1 cellular context compared by ENCODE assay signal in the genomic region with DNA sequence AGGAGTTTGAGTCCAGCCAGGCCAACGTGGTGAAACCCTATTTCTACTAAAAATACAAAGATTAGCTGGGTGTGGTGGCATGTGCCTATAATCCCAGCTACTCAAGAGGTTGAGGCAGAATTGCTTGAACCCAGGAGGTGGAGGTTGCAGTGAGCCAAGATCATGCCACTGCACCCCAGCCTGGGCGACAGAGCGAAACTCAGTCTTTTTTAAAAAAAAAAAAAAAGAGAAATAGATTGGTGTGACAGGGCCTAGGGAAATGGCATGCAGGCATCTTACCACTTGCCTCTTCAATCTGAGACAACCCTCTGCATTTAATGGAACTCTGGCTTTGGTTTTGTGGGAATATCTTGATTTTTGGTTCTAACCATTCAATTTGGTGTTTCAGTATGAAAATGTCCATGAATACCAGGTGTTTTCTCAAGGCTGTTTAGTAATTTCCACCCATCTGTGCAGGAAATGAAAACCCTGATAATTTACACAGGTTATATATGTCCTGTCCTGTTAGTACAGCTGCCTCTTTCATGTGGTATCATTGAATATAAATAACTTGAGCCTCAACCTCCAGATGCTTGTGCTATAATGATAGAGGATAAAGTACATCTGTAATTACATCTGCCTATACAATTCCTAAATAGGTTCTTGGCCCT.
TF ChIP-seq lines count a peak whose summit lies in the region.

No MANE protein-coding gene starts in this region.

TF ChIP-seq in GM12878, 131 proteins besides CTCF, POLR2A, EP300 and RAD21 (continues in another document):
- TF ChIP-seq IKZF1 (conservative IDR thresholded peaks at IDR 0.05) (peak; percentile 76), ZNF24 (IDR thresholded peaks at IDR 0.05) (peak; percentile 27; the same call in 1 of the 2 replicates), WRNIP1 (IDR thresholded peaks at IDR 0.05; ENCODE audit: borderline replicate concordance, low read depth, low read length) (no peak), POLR2AphosphoS2 (IDR thresholded peaks at IDR 0.05; ENCODE audit: low read depth, low read length) (no peak; the same call in 1 of the 2 replicates), RUNX3 (IDR thresholded peaks at IDR 0.05; ENCODE audit: low read length) (peak; percentile 98), POU2F2 (IDR thresholded peaks at IDR 0.05; ENCODE audit: borderline replicate concordance, low read depth, low read length) (0 out of 3 replicates have a peak, but pooled peaks have one; percentile 13), BACH1 (IDR thresholded peaks at IDR 0.05; ENCODE audit: borderline replicate concordance) (no peak), NFIC (IDR thresholded peaks at IDR 0.05; ENCODE audit: low read depth, low read length) (peak; percentile 98), IRF4 (IDR thresholded peaks at IDR 0.05; ENCODE audit: low read depth, low read length) (peak; percentile 68; the same call in 1 of the 2 replicates), TBL1XR1 (IDR thresholded peaks at IDR 0.05; ENCODE audit: low read depth, low read length) (peak; percentile 57), ZNF217 (IDR thresholded peaks at IDR 0.05) (peak; percentile 82; the same call in 1 of the 2 replicates), CBFB (IDR thresholded peaks at IDR 0.05; ENCODE audit: low read depth) (peak; percentile 76), NR2F1 (conservative IDR thresholded peaks at IDR 0.05) (peak; percentile 59; the same call in 1 of the 2 replicates), CREM (IDR thresholded peaks at IDR 0.05; ENCODE audit: low read depth) (peak; percentile 87), FOS (IDR thresholded peaks at IDR 0.05; ENCODE audit: borderline replicate concordance, extremely low read depth, insufficient read length) (no peak), BRCA1 (IDR thresholded peaks at IDR 0.05; ENCODE audit: low read depth, low read length) (no peak), STAT3 (IDR thresholded peaks at IDR 0.05; ENCODE audit: low read depth, low read length) (0 out of 2 replicates have a peak, but pooled peaks have one; percentile 21), PML (IDR thresholded peaks at IDR 0.05; ENCODE audit: low read length) (peak; percentile 75), TCF3 (IDR thresholded peaks at IDR 0.05; ENCODE audit: borderline replicate concordance, insufficient read depth, low read depth, low read length) (peak; percentile 88), TCF12 (IDR thresholded peaks at IDR 0.05; ENCODE audit: low read depth, low read length) (peak; percentile 94), MEF2B (IDR thresholded peaks at IDR 0.05; ENCODE audit: partially characterized antibody, poor library complexity, severe bottlenecking) (peak; percentile 79), HDAC2 (IDR thresholded peaks at IDR 0.05) (no peak), MTA3 (IDR thresholded peaks at IDR 0.05; ENCODE audit: borderline replicate concordance, low read length) (peak; percentile 82), FOXM1 (IDR thresholded peaks at IDR 0.05; ENCODE audit: low read depth, low read length) (peak; percentile 97), ATF7 (IDR thresholded peaks at IDR 0.05; ENCODE audit: low read depth) (0 out of 2 replicates have a peak, but pooled peaks have one; percentile 17), ZBED1 (IDR thresholded peaks at IDR 0.05; ENCODE audit: borderline replicate concordance) (peak; percentile 88; the same call in 1 of the 2 replicates), JUNB (IDR thresholded peaks at IDR 0.05) (peak; percentile 93), ETV6 (conservative IDR thresholded peaks at IDR 0.05 in 1 of 2, IDR thresholded peaks at IDR 0.05 in 1 of 2; ENCODE audit: borderline replicate concordance in 1 of 2, low read depth in 1 of 2) (peak in 1 of 2 experiments; percentile 94; a peak in 2 of 4 replicates), DPF2 (IDR thresholded peaks at IDR 0.05) (peak; percentile 78), EED (IDR thresholded peaks at IDR 0.05; ENCODE audit: low read depth) (peak; percentile 73), CREB1 (IDR thresholded peaks at IDR 0.05; ENCODE audit: low read depth) (0 out of 2 replicates have a peak, but pooled peaks have one; percentile 27), TCF7 (IDR thresholded peaks at IDR 0.05; ENCODE audit: borderline replicate concordance) (peak; percentile 100), MTA2 (IDR thresholded peaks at IDR 0.05; ENCODE audit: low read depth) (peak; percentile 89), BCL11A (IDR thresholded peaks at IDR 0.05; ENCODE audit: low read depth, low read length) (peak; percentile 84), NFYA (IDR thresholded peaks at IDR 0.05; ENCODE audit: borderline replicate concordance, low read depth, low read length) (no peak)
- TF ChIP-seq, protein P1, sequence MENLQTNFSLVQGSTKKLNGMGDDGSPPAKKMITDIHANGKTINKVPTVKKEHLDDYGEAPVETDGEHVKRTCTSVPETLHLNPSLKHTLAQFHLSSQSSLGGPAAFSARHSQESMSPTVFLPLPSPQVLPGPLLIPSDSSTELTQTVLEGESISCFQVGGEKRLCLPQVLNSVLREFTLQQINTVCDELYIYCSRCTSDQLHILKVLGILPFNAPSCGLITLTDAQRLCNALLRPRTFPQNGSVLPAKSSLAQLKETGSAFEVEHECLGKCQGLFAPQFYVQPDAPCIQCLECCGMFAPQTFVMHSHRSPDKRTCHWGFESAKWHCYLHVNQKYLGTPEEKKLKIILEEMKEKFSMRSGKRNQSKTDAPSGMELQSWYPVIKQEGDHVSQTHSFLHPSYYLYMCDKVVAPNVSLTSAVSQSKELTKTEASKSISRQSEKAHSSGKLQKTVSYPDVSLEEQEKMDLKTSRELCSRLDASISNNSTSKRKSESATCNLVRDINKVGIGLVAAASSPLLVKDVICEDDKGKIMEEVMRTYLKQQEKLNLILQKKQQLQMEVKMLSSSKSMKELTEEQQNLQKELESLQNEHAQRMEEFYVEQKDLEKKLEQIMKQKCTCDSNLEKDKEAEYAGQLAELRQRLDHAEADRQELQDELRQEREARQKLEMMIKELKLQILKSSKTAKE (IDR thresholded peaks at IDR 0.05; ENCODE audit: low read depth, poor library complexity, severe bottlenecking), result peak; percentile 50
- TF ChIP-seq, protein P2, sequence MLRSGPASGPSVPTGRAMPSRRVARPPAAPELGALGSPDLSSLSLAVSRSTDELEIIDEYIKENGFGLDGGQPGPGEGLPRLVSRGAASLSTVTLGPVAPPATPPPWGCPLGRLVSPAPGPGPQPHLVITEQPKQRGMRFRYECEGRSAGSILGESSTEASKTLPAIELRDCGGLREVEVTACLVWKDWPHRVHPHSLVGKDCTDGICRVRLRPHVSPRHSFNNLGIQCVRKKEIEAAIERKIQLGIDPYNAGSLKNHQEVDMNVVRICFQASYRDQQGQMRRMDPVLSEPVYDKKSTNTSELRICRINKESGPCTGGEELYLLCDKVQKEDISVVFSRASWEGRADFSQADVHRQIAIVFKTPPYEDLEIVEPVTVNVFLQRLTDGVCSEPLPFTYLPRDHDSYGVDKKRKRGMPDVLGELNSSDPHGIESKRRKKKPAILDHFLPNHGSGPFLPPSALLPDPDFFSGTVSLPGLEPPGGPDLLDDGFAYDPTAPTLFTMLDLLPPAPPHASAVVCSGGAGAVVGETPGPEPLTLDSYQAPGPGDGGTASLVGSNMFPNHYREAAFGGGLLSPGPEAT (IDR thresholded peaks at IDR 0.05; ENCODE audit: low read depth), result peak; percentile 44; the same call in 1 of the 2 replicates
- TF ChIP-seq, protein P3, sequence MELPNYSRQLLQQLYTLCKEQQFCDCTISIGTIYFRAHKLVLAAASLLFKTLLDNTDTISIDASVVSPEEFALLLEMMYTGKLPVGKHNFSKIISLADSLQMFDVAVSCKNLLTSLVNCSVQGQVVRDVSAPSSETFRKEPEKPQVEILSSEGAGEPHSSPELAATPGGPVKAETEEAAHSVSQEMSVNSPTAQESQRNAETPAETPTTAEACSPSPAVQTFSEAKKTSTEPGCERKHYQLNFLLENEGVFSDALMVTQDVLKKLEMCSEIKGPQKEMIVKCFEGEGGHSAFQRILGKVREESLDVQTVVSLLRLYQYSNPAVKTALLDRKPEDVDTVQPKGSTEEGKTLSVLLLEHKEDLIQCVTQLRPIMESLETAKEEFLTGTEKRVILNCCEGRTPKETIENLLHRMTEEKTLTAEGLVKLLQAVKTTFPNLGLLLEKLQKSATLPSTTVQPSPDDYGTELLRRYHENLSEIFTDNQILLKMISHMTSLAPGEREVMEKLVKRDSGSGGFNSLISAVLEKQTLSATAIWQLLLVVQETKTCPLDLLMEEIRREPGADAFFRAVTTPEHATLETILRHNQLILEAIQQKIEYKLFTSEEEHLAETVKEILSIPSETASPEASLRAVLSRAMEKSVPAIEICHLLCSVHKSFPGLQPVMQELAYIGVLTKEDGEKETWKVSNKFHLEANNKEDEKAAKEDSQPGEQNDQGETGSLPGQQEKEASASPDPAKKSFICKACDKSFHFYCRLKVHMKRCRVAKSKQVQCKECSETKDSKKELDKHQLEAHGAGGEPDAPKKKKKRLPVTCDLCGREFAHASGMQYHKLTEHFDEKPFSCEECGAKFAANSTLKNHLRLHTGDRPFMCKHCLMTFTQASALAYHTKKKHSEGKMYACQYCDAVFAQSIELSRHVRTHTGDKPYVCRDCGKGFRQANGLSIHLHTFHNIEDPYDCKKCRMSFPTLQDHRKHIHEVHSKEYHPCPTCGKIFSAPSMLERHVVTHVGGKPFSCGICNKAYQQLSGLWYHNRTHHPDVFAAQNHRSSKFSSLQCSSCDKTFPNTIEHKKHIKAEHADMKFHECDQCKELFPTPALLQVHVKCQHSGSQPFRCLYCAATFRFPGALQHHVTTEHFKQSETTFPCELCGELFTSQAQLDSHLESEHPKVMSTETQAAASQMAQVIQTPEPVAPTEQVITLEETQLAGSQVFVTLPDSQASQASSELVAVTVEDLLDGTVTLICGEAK (IDR thresholded peaks at IDR 0.05; ENCODE audit: borderline replicate concordance), result no peak
- TF ChIP-seq, protein P4, sequence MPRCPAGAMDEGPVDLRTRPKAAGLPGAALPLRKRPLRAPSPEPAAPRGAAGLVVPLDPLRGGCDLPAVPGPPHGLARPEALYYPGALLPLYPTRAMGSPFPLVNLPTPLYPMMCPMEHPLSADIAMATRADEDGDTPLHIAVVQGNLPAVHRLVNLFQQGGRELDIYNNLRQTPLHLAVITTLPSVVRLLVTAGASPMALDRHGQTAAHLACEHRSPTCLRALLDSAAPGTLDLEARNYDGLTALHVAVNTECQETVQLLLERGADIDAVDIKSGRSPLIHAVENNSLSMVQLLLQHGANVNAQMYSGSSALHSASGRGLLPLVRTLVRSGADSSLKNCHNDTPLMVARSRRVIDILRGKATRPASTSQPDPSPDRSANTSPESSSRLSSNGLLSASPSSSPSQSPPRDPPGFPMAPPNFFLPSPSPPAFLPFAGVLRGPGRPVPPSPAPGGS (IDR thresholded peaks at IDR 0.05; ENCODE audit: borderline replicate concordance, insufficient read depth, low read depth, low read length, poor library complexity, severe bottlenecking), result peak; percentile 25
- TF ChIP-seq, protein P5, sequence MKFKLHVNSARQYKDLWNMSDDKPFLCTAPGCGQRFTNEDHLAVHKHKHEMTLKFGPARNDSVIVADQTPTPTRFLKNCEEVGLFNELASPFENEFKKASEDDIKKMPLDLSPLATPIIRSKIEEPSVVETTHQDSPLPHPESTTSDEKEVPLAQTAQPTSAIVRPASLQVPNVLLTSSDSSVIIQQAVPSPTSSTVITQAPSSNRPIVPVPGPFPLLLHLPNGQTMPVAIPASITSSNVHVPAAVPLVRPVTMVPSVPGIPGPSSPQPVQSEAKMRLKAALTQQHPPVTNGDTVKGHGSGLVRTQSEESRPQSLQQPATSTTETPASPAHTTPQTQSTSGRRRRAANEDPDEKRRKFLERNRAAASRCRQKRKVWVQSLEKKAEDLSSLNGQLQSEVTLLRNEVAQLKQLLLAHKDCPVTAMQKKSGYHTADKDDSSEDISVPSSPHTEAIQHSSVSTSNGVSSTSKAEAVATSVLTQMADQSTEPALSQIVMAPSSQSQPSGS (IDR thresholded peaks at IDR 0.05; ENCODE audit: low read length), result peak; percentile 94
- TF ChIP-seq, protein P6, sequence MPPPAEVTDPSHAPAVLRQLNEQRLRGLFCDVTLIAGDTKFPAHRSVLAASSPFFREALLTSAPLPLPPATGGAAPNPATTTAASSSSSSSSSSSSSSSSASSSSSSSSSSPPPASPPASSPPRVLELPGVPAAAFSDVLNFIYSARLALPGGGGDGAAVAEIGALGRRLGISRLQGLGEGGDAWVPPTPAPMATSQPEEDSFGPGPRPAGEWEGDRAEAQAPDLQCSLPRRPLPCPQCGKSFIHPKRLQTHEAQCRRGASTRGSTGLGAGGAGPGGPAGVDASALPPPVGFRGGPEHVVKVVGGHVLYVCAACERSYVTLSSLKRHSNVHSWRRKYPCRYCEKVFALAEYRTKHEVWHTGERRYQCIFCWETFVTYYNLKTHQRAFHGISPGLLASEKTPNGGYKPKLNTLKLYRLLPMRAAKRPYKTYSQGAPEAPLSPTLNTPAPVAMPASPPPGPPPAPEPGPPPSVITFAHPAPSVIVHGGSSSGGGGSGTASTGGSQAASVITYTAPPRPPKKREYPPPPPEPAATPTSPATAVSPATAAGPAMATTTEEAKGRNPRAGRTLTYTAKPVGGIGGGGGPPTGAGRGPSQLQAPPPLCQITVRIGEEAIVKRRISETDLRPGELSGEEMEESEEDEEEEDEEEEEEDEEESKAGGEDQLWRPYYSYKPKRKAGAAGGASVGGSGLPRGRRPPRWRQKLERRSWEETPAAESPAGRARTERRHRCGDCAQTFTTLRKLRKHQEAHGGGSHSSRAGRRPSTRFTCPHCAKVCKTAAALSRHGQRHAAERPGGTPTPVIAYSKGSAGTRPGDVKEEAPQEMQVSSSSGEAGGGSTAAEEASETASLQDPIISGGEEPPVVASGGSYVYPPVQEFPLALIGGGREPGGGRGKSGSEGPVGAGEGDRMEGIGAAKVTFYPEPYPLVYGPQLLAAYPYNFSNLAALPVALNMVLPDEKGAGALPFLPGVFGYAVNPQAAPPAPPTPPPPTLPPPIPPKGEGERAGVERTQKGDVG (CRISPR knock-in tag; IDR thresholded peaks at IDR 0.05), result no peak
- TF ChIP-seq, protein P7, sequence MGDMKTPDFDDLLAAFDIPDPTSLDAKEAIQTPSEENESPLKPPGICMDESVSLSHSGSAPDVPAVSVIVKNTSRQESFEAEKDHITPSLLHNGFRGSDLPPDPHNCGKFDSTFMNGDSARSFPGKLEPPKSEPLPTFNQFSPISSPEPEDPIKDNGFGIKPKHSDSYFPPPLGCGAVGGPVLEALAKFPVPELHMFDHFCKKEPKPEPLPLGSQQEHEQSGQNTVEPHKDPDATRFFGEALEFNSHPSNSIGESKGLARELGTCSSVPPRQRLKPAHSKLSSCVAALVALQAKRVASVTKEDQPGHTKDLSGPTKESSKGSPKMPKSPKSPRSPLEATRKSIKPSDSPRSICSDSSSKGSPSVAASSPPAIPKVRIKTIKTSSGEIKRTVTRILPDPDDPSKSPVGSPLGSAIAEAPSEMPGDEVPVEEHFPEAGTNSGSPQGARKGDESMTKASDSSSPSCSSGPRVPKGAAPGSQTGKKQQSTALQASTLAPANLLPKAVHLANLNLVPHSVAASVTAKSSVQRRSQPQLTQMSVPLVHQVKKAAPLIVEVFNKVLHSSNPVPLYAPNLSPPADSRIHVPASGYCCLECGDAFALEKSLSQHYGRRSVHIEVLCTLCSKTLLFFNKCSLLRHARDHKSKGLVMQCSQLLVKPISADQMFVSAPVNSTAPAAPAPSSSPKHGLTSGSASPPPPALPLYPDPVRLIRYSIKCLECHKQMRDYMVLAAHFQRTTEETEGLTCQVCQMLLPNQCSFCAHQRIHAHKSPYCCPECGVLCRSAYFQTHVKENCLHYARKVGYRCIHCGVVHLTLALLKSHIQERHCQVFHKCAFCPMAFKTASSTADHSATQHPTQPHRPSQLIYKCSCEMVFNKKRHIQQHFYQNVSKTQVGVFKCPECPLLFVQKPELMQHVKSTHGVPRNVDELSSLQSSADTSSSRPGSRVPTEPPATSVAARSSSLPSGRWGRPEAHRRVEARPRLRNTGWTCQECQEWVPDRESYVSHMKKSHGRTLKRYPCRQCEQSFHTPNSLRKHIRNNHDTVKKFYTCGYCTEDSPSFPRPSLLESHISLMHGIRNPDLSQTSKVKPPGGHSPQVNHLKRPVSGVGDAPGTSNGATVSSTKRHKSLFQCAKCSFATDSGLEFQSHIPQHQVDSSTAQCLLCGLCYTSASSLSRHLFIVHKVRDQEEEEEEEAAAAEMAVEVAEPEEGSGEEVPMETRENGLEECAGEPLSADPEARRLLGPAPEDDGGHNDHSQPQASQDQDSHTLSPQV (IDR thresholded peaks at IDR 0.05), result no peak
